ENCODE assay signal across 10 cellular contexts in the genomic region with DNA sequence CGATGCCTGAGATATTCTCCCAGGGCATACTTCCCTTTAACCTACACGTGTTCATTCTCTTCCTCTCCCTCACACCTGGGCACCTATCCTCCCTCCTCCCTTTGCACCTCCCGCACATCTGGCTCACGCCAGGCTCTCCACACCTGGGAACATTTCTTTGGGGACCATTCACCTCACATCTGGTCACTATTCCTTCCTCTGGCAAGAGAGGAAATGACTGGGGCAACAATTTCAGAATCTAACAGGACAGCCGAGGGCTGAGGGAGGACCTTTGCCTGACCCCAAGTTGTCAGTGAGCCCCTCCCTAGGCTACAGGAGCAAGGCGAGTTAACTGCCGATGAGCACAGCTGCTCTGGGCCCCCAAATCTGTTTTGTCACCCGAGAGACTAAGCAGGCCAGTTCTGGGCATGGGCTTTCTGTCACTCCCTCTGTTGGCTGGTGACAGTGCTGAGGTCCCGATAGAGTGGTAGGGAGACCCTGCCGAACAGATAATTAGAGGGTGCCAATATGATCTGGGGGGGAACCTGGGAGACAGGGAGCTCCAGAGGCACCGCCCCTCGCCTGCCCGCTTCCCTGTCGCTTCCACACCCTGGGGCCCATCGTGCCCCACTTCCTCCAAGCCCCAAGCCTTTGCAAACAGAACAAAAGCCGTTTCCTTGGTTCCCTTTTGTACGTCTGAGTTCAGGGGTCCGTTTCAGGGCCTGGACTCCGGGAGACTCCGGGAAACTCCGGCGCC. TPM values are rescaled to one million over a fixed set of nuclear protein-coding genes. Genes with fewer than 3 reads are reported as not detected.
DNase-seq lines count a peak whose midpoint lies in the region; ATAC-seq and TF ChIP-seq lines count a peak whose summit lies in the region.
"Had no signal": no experiment of that assay in that cellular context is flagged by ENCODE, and none has a peak within 500 bp of the region (broad histone marks: within the 10 kb centered on the region; RNA-seq: fewer than 3 reads in every experiment).

No MANE protein-coding gene starts in this region.

- H3K79me2 ChIP-seq in smooth muscle cell (ENCODE audit: low read depth) = no peaks in the 10 kb centered on the region

- H3K4me1 ChIP-seq in NT2/D1 (ENCODE audit: insufficient read depth, insufficient read length) (peaks cover 3% of the 10 kb centered on the region), smooth muscle cell (ENCODE audit: low read depth) (peaks cover 3% of the 10 kb centered on the region), body of pancreas (peaks cover 7% of the 10 kb centered on the region)

- DNase-seq in activated CD8-positive, alpha-beta memory T cell treated with anti-CD3 and anti-CD28 coated beads, Interleukin-2, amount 10 ng/mL, durations not matched to agents 7 days and 5 days = peak; percentile 35
- DNase-seq in activated CD8-positive, alpha-beta memory T cell treated with anti-CD3 and anti-CD28 coated beads, Interleukin-2, amount 50 U/mL, for 4 hours = no peak
- DNase-seq in NT2/D1 (ENCODE audit: low read depth, low spot score) (no peak), glutamatergic neuron (no peak), smooth muscle cell (lab: John Stamatoyannopoulos, UW; ENCODE audit: unreplicated experiment) (no peak), body of pancreas (no peak), hepatic stellate cell (ENCODE audit: low spot score) (no peak), SIG-M5 treated with dmso at 0.1 percent for 504 hours (lab: John Stamatoyannopoulos, UW; ENCODE audit: unreplicated experiment) (no peak)
- DNase-seq: NK-92 treated with Interleukin-12 subunit alpha and Interleukin-12 subunit beta, amount 100 ng/mL, for 24 hours had no signal

- H3K4me1 Mint-ChIP-seq in activated CD8-positive, alpha-beta memory T cell treated with anti-CD3 and anti-CD28 coated beads, Interleukin-2, amount 10 ng/mL, durations not matched to agents 7 days and 5 days = peaks cover 2% of the 10 kb centered on the region
- H3K4me1 Mint-ChIP-seq in glutamatergic neuron (ENCODE audit: low read depth, unreplicated experiment) = peaks cover 17% of the 10 kb centered on the region

- H3K27me3 ChIP-seq in NT2/D1 (ENCODE audit: insufficient read depth, insufficient read length) (peaks cover 25% of the 10 kb centered on the region), smooth muscle cell (ENCODE audit: low read depth) (peaks cover 20% of the 10 kb centered on the region), body of pancreas (peaks cover 0 to 4% of the 10 kb centered on the region in 2 donors)

- H3K4me3 ChIP-seq in NT2/D1 (ENCODE audit: insufficient read length, low read depth) = no peak overlapping the region
- no peak overlapping the region for H3K4me3 ChIP-seq in smooth muscle cell
- H3K4me3 ChIP-seq in body of pancreas = no peak overlapping the region

- H3K9me3 ChIP-seq in NT2/D1 (ENCODE audit: insufficient read depth, low read length) (no peaks in the 10 kb centered on the region), smooth muscle cell (replicated peaks; ENCODE audit: low read depth) (no peaks in the 10 kb centered on the region), body of pancreas (no peaks in the 10 kb centered on the region)

- peak overlapping the region; percentile 65 for H3K9ac ChIP-seq in NT2/D1 (ENCODE audit: insufficient read length, low read depth)
- H3K9ac ChIP-seq in smooth muscle cell (ENCODE audit: low read depth) = no peak overlapping the region

- H3F3A ChIP-seq in smooth muscle cell (ENCODE audit: low read depth) = no peaks in the 10 kb centered on the region

- H3K36me3 ChIP-seq in NT2/D1 (ENCODE audit: insufficient read depth, insufficient read length, low read length) (no peaks in the 10 kb centered on the region), smooth muscle cell (ENCODE audit: low read depth) (no peaks in the 10 kb centered on the region), body of pancreas (replicated peaks in 1 of 2; ENCODE audit: insufficient read depth in 1 of 2, low read depth in 2 of 2) (no peaks in the 10 kb centered on the region)

- H3K27me3 Mint-ChIP-seq in activated CD8-positive, alpha-beta memory T cell treated with anti-CD3 and anti-CD28 coated beads, Interleukin-2, amount 10 ng/mL, durations not matched to agents 7 days and 5 days = peaks cover 8% of the 10 kb centered on the region
- peaks cover 13% of the 10 kb centered on the region for H3K27me3 Mint-ChIP-seq in glutamatergic neuron (ENCODE audit: unreplicated experiment)

- no peaks in the 10 kb centered on the region for H4K20me1 ChIP-seq in smooth muscle cell (ENCODE audit: low read depth)

- H3K27ac ChIP-seq in smooth muscle cell (ENCODE audit: low read depth) (no peak overlapping the region), body of pancreas (no peak overlapping the region)

- TF ChIP-seq POLR2A in body of pancreas (IDR thresholded peaks at IDR 0.05) = no peak

- intact Hi-C loops in body of pancreas (cut with DNase I) = no loop called here

- no peak for ATAC-seq in activated CD8-positive, alpha-beta memory T cell treated with anti-CD3 and anti-CD28 coated beads, Interleukin-2, amount 10 ng/mL, durations not matched to agents 7 days and 5 days
- no peak for ATAC-seq in body of pancreas

- H3K4me2 ChIP-seq in smooth muscle cell = peak overlapping the region; percentile 77

- peak overlapping the region; percentile 91 for H2AFZ ChIP-seq in smooth muscle cell (ENCODE audit: low read depth)

- CTCF ChIA-PET in activated CD8-positive, alpha-beta memory T cell treated with anti-CD3 and anti-CD28 coated beads, Interleukin-2, amount 10 ng/mL, durations not matched to agents 7 days and 5 days (lab: Charles Lee) = interaction anchor here (0.7 to 6.8 kb wide), 24 partner anchors 8 to 106 kb away, joined by 3 to 173 read pairs (median 4); partner anchors contain the start of gene EIF3F

- no peaks in the 10 kb centered on the region for H3K36me3 Mint-ChIP-seq in activated CD8-positive, alpha-beta memory T cell treated with anti-CD3 and anti-CD28 coated beads, Interleukin-2, amount 10 ng/mL, durations not matched to agents 7 days and 5 days
- no peaks in the 10 kb centered on the region for H3K36me3 Mint-ChIP-seq in glutamatergic neuron (ENCODE audit: unreplicated experiment)
- H3K36me3 Mint-ChIP-seq: natural killer cell treated with Interleukin-12 subunit alpha and Interleukin-12 subunit beta and Interleukin-15 and Interleukin-18, amount 100 ng/mL, for 72 hours had no signal

- no peak overlapping the region for H3K4me3 Mint-ChIP-seq in activated CD8-positive, alpha-beta memory T cell treated with anti-CD3 and anti-CD28 coated beads, Interleukin-2, amount 10 ng/mL, durations not matched to agents 7 days and 5 days
- peak overlapping the region; percentile 61 for H3K4me3 Mint-ChIP-seq in glutamatergic neuron (ENCODE audit: unreplicated experiment)
- H3K4me3 Mint-ChIP-seq: natural killer cell treated with Interleukin-12 subunit alpha and Interleukin-12 subunit beta and Interleukin-15 and Interleukin-18, amount 100 ng/mL, for 72 hours had no signal

- no peaks in the 10 kb centered on the region for H3K9me3 Mint-ChIP-seq in activated CD8-positive, alpha-beta memory T cell treated with anti-CD3 and anti-CD28 coated beads, Interleukin-2, amount 10 ng/mL, durations not matched to agents 7 days and 5 days (ENCODE audit: low read depth)
- peaks cover 4% of the 10 kb centered on the region for H3K9me3 Mint-ChIP-seq in glutamatergic neuron (ENCODE audit: unreplicated experiment)
- H3K9me3 Mint-ChIP-seq: natural killer cell treated with Interleukin-12 subunit alpha and Interleukin-12 subunit beta and Interleukin-15 and Interleukin-18, amount 100 ng/mL, for 72 hours had no signal

- no peak overlapping the region for H3K27ac Mint-ChIP-seq in activated CD8-positive, alpha-beta memory T cell treated with anti-CD3 and anti-CD28 coated beads, Interleukin-2, amount 10 ng/mL, durations not matched to agents 7 days and 5 days
- H3K27ac Mint-ChIP-seq in glutamatergic neuron (ENCODE audit: unreplicated experiment) = no peak overlapping the region
- H3K27ac Mint-ChIP-seq: natural killer cell treated with Interleukin-12 subunit alpha and Interleukin-12 subunit beta and Interleukin-15 and Interleukin-18, amount 100 ng/mL, for 72 hours had no signal

- TF ChIP-seq CTCF in glutamatergic neuron (IDR thresholded peaks at IDR 0.05; ENCODE audit: partially characterized antibody, unreplicated experiment) (no peak), smooth muscle cell (IDR thresholded peaks at IDR 0.05; ENCODE audit: borderline replicate concordance, insufficient read depth, poor library complexity, severe bottlenecking) (no peak), body of pancreas (IDR thresholded peaks at IDR 0.05) (no peak)

- WGBS in smooth muscle cell (ENCODE audit: low lambda C conversion rate) = 49% methylated on average over 22 of the region's 22 CpGs
- WGBS in body of pancreas, 2 donors = 24 to 33% methylated on average over 17 to 21 of the region's 22 CpGs

RNA-seq across cellular contexts. Expression of gene EIF3F, which starts 45.6 kb away (rescaled TPM):
- total RNA-seq in activated CD8-positive, alpha-beta memory T cell treated with anti-CD3 and anti-CD28 coated beads, Interleukin-2, amount 10 ng/mL, durations not matched to agents 7 days and 5 days = 100 to 1,000 TPM; 192 to 234 TPM
- total RNA-seq in glutamatergic neuron (ENCODE audit: unreplicated experiment) = 217 TPM
- total RNA-seq in smooth muscle cell = 169 and 199 TPM in 2 replicates
- 148 and 158 TPM in 2 replicates for polyA plus RNA-seq in smooth muscle cell
- total RNA-seq in body of pancreas = 100 to 1,000 TPM; 138 to 153 TPM

RNA-seq across cellular contexts. Expression of gene TUB, which starts 48.3 kb away (rescaled TPM):
- total RNA-seq in activated CD8-positive, alpha-beta memory T cell treated with anti-CD3 and anti-CD28 coated beads, Interleukin-2, amount 10 ng/mL, durations not matched to agents 7 days and 5 days = under 1 TPM; 0.07 to 0.09 TPM
- 2.8 TPM for total RNA-seq in glutamatergic neuron (ENCODE audit: unreplicated experiment)
- total RNA-seq in smooth muscle cell = 9.5 and 11.5 TPM in 2 replicates
- 5.2 and 6.0 TPM in 2 replicates for polyA plus RNA-seq in smooth muscle cell
- total RNA-seq in body of pancreas = 1 to 10 TPM; 2.9 to 8.6 TPM
- total RNA-seq: natural killer cell treated with Interleukin-12 subunit alpha and Interleukin-12 subunit beta and Interleukin-15 and Interleukin-18, amount 100 ng/mL, for 72 hours had no signal
